ENCODE assay signal across 36 cellular contexts in the genomic region with DNA sequence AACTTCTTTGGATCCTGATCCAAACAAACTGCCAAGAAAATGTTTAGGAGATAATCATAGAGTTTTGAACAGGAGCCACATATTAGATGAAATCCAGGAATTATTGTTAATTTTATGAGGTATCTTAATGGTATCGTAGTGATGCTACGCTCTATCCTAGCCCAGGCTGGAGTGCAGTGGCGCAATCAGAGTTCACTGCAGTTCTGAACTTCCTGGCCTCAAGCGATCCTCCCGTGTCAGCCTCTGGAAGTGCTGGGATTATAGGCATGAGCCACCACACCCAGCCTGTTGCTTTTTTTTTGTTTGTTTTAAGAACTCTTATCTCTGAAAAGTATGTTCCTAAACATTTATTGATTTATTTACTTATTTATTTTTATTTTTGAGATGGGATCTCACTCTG. TPM values are rescaled to one million over a fixed set of nuclear protein-coding genes. Genes with fewer than 3 reads are reported as not detected.
"Had no signal": no experiment of that assay in that cellular context is flagged by ENCODE, and none has a peak within 500 bp of the region (broad histone marks: within the 10 kb centered on the region; RNA-seq: fewer than 3 reads in every experiment).

No MANE protein-coding gene starts in this region.

- H3K4me3 Mint-ChIP-seq: activated CD4-positive, alpha-beta T cell treated with anti-CD3 and anti-CD28 coated beads for 36 hours; activated CD4-positive, alpha-beta T cell treated with anti-CD3 and anti-CD28 coated beads, Interleukin-2, amount 10 ng/mL, durations not matched to agents 7 days and 5 days; activated CD8-positive, alpha-beta T cell treated with anti-CD3 and anti-CD28 coated beads, Interleukin-2, amount 10 ng/mL, durations not matched to agents 7 days and 5 days; activated naive CD4-positive, alpha-beta T cell treated with anti-CD3 and anti-CD28 coated beads, Interleukin-2, amount 50 U/mL, for 24 hours; activated naive CD8-positive, alpha-beta T cell treated with anti-CD3 and anti-CD28 coated beads, Interleukin-2, amount 10 ng/mL, durations not matched to agents 7 days and 5 days; activated T-cell treated with anti-CD3 and anti-CD28 coated beads, Interleukin-2, amount 50 U/mL, for 24 hours; brain; WTC11 had no signal

- H3K4me3 ChIP-seq: Peyer's patch had no signal

- H3K36me3 ChIP-seq: Peyer's patch had no signal

- H3K27ac ChIP-seq: KMS-11, Peyer's patch had no signal

- H3K9me3 Mint-ChIP-seq: activated CD4-positive, alpha-beta T cell treated with anti-CD3 and anti-CD28 coated beads, Interleukin-2, amount 10 ng/mL, durations not matched to agents 7 days and 5 days; activated naive CD4-positive, alpha-beta T cell treated with anti-CD3 and anti-CD28 coated beads, Interleukin-2, amount 50 U/mL, for 24 hours; activated naive CD8-positive, alpha-beta T cell treated with anti-CD3 and anti-CD28 coated beads, Interleukin-2, amount 10 ng/mL, durations not matched to agents 7 days and 5 days; activated T-cell treated with anti-CD3 and anti-CD28 coated beads, Interleukin-2, amount 50 U/mL, for 24 hours; activated T-helper 2 cell treated with anti-CD3 and anti-CD28 coated beads, Interferon-gamma antibody, Interleukin-2, Interleukin-4, amounts not matched to agents 10 μg/mL and 5 μg/mL and 100 μg/mL, durations not matched to agents 14 hours and 24 hours and 36 hours; WTC11 had no signal

- H3K9me3 ChIP-seq: Peyer's patch had no signal

- H3K27me3 Mint-ChIP-seq: activated naive CD4-positive, alpha-beta T cell treated with anti-CD3 and anti-CD28 coated beads, Interleukin-2, amount 50 U/mL, for 24 hours; activated T-cell treated with anti-CD3 and anti-CD28 coated beads, Interleukin-2, amount 50 U/mL, for 24 hours had no signal

- DNase-seq: activated CD4-positive, alpha-beta T cell treated with anti-CD3 and anti-CD28 coated beads for 36 hours; activated CD4-positive, alpha-beta T cell treated with anti-CD3 and anti-CD28 coated beads, Interleukin-2, amount 10 ng/mL, durations not matched to agents 7 days and 5 days; activated CD4-positive, alpha-beta T cell treated with anti-CD3 and anti-CD28 coated beads, Interleukin-2, amount 50 U/mL, for 48 hours; activated CD8-positive, alpha-beta T cell treated with anti-CD3 and anti-CD28 coated beads, Interleukin-2, amount 10 ng/mL, durations not matched to agents 7 days and 5 days; activated gamma-delta T cell; activated naive CD4-positive, alpha-beta T cell treated with Interleukin-2 at 50 U/mL for 16 hours; activated naive CD8-positive, alpha-beta T cell treated with anti-CD3 and anti-CD28 coated beads, Interleukin-2, amount 10 ng/mL, durations not matched to agents 7 days and 5 days; activated T-cell treated with anti-CD3 and anti-CD28 coated beads, Interleukin-2, amount 50 U/mL, for 24 hours; anterior cingulate cortex; central memory CD4-positive, alpha-beta T cell; NCI-H1092 treated with DMSO at 0.1 percent for 48 hours; NCI-H1417; NCI-H146; NCI-H187; NCI-H2029 treated with DMSO at 0.1 percent for 48 hours; NCI-H2107; NCI-H2171; NCI-H510A; NCI-H526; NCI-H748 treated with DMSO at 0.1 percent for 48 hours; NK-92 treated with Interleukin-12 subunit alpha and Interleukin-12 subunit beta, amount 100 ng/mL, for 24 hours; PC-3; Peyer's patch; Right ventricle myocardium superior; RPMI8226; SW 1271; T-helper 1 cell had no signal

- H3K27ac Mint-ChIP-seq: activated CD4-positive, alpha-beta T cell treated with anti-CD3 and anti-CD28 coated beads for 36 hours; activated CD4-positive, alpha-beta T cell treated with anti-CD3 and anti-CD28 coated beads, Interleukin-2, amount 10 ng/mL, durations not matched to agents 7 days and 5 days; activated CD8-positive, alpha-beta T cell treated with anti-CD3 and anti-CD28 coated beads, Interleukin-2, amount 10 ng/mL, durations not matched to agents 7 days and 5 days; activated naive CD4-positive, alpha-beta T cell treated with anti-CD3 and anti-CD28 coated beads, Interleukin-2, amount 50 U/mL, for 24 hours; activated naive CD8-positive, alpha-beta T cell treated with anti-CD3 and anti-CD28 coated beads, Interleukin-2, amount 10 ng/mL, durations not matched to agents 7 days and 5 days; activated T-cell treated with anti-CD3 and anti-CD28 coated beads, Interleukin-2, amount 50 U/mL, for 24 hours; activated T-helper 2 cell treated with anti-CD3 and anti-CD28 coated beads, Interferon-gamma antibody, Interleukin-2, Interleukin-4, amounts not matched to agents 10 μg/mL and 5 μg/mL and 100 μg/mL, durations not matched to agents 14 hours and 24 hours and 36 hours; brain; WTC11 had no signal

- ATAC-seq: activated CD4-positive, alpha-beta T cell treated with anti-CD3 and anti-CD28 coated beads for 36 hours; activated CD4-positive, CD25-positive, alpha-beta regulatory T cell treated with anti-CD3 and anti-CD28 coated beads, Interleukin-2, amount 50 U/mL, for 24 hours; activated CD8-positive, alpha-beta T cell treated with anti-CD3 and anti-CD28 coated beads, Interleukin-2, amount 10 ng/mL, durations not matched to agents 7 days and 5 days; PC-3; WTC11 had no signal

- H3K4me1 ChIP-seq: Peyer's patch had no signal

- H3K27me3 ChIP-seq: Peyer's patch had no signal

- H3K36me3 Mint-ChIP-seq: activated naive CD4-positive, alpha-beta T cell treated with anti-CD3 and anti-CD28 coated beads, Interleukin-2, amount 50 U/mL, for 24 hours; activated naive CD8-positive, alpha-beta T cell treated with anti-CD3 and anti-CD28 coated beads, Interleukin-2, amount 10 ng/mL, durations not matched to agents 7 days and 5 days; brain; WTC11 had no signal

- H3K4me2 ChIP-seq: KMS-11 had no signal

- H3K4me1 Mint-ChIP-seq: activated CD4-positive, alpha-beta T cell treated with anti-CD3 and anti-CD28 coated beads for 36 hours; activated naive CD4-positive, alpha-beta T cell treated with anti-CD3 and anti-CD28 coated beads, Interleukin-2, amount 50 U/mL, for 24 hours; brain had no signal

- H3K9ac ChIP-seq: KMS-11 had no signal

RNA-seq across cellular contexts. Expression of a gene that starts 2.4 kb away (rescaled TPM):
- total RNA-seq: activated CD4-positive, alpha-beta T cell treated with anti-CD3 and anti-CD28 coated beads for 36 hours; activated CD4-positive, alpha-beta T cell treated with anti-CD3 and anti-CD28 coated beads, Interleukin-2, amount 10 ng/mL, durations not matched to agents 7 days and 5 days; activated CD8-positive, alpha-beta T cell treated with anti-CD3 and anti-CD28 coated beads, Interleukin-2, amount 10 ng/mL, durations not matched to agents 7 days and 5 days; activated naive CD8-positive, alpha-beta T cell treated with anti-CD3 and anti-CD28 coated beads, Interleukin-2, amount 10 ng/mL, durations not matched to agents 7 days and 5 days; activated T-helper 2 cell treated with anti-CD3 and anti-CD28 coated beads, Interferon-gamma antibody, Interleukin-2, Interleukin-4, amounts not matched to agents 10 μg/mL and 5 μg/mL and 100 μg/mL, durations not matched to agents 14 hours and 24 hours and 36 hours; LHCN-M2; PC-3; Peyer's patch; Right ventricle myocardium superior; T-helper 2 cell treated with Interferon-gamma antibody and Interleukin-4, amounts not matched to agents 100 ng/mL and 5 ng/mL, for 36 hours; WTC11 had no signal
- polyA plus RNA-seq: adipose tissue had no signal

RNA-seq across cellular contexts. Expression of a gene that starts 22.9 kb away (rescaled TPM):
- total RNA-seq: activated CD4-positive, alpha-beta T cell treated with anti-CD3 and anti-CD28 coated beads for 36 hours; activated CD4-positive, alpha-beta T cell treated with anti-CD3 and anti-CD28 coated beads, Interleukin-2, amount 10 ng/mL, durations not matched to agents 7 days and 5 days; activated CD8-positive, alpha-beta T cell treated with anti-CD3 and anti-CD28 coated beads, Interleukin-2, amount 10 ng/mL, durations not matched to agents 7 days and 5 days; activated naive CD8-positive, alpha-beta T cell treated with anti-CD3 and anti-CD28 coated beads, Interleukin-2, amount 10 ng/mL, durations not matched to agents 7 days and 5 days; activated T-helper 2 cell treated with anti-CD3 and anti-CD28 coated beads, Interferon-gamma antibody, Interleukin-2, Interleukin-4, amounts not matched to agents 10 μg/mL and 5 μg/mL and 100 μg/mL, durations not matched to agents 14 hours and 24 hours and 36 hours; PC-3; Peyer's patch had no signal

RNA-seq across cellular contexts. Expression of a gene that starts 36.2 kb away (rescaled TPM):
- total RNA-seq: activated CD8-positive, alpha-beta T cell treated with anti-CD3 and anti-CD28 coated beads, Interleukin-2, amount 10 ng/mL, durations not matched to agents 7 days and 5 days; activated naive CD8-positive, alpha-beta T cell treated with anti-CD3 and anti-CD28 coated beads, Interleukin-2, amount 10 ng/mL, durations not matched to agents 7 days and 5 days had no signal
